In genomic region chr5:142611154-142611553, GRCh38 we compare ENCODE assay signal across 9 cellular contexts.
DNase-seq lines count a peak whose midpoint lies in the region; ATAC-seq, FAIRE-seq and TF ChIP-seq lines count a peak whose summit lies in the region.
"Had no signal": no experiment of that assay in that cellular context is flagged by ENCODE, and none has a peak within 500 bp of the region (broad histone marks: within the 10 kb centered on the region; RNA-seq: fewer than 3 reads in every experiment).

No MANE protein-coding gene starts in this region.

- no peak overlapping the region for H3K4me2 ChIP-seq in KMS-11

- ATAC-seq in GM21381 (IDR thresholded peaks at IDR 0.05; ENCODE audit: unreplicated experiment) (peak; percentile 88), GM18505 (IDR thresholded peaks at IDR 0.05; ENCODE audit: unreplicated experiment) (no peak)

- H3K27ac Mint-ChIP-seq in glutamatergic neuron (ENCODE audit: unreplicated experiment) (no peak overlapping the region), progenitor cell of endocrine pancreas (no peak overlapping the region)
- H3K27ac Mint-ChIP-seq: activated naive CD8-positive, alpha-beta T cell had no signal

- H3K27ac ChIP-seq in KMS-11 = no peak overlapping the region

- H3K9me3 Mint-ChIP-seq in glutamatergic neuron (ENCODE audit: unreplicated experiment) (no peaks in the 10 kb centered on the region), progenitor cell of endocrine pancreas (ENCODE audit: low read depth) (no peaks in the 10 kb centered on the region)

- no peaks in the 10 kb centered on the region for H3K27me3 Mint-ChIP-seq in glutamatergic neuron (ENCODE audit: unreplicated experiment)
- peaks cover 13% of the 10 kb centered on the region for H3K27me3 Mint-ChIP-seq in progenitor cell of endocrine pancreas

- H3K27me3 ChIP-seq in KMS-11 (ENCODE audit: insufficient read depth, low read depth) = no peaks in the 10 kb centered on the region

- DNase-seq in D721Med (ENCODE audit: insufficient read length, low spot score) (no peak), SK-N-DZ (ENCODE audit: low spot score) (peak; percentile 43), glutamatergic neuron (peak; percentile 85), progenitor cell of endocrine pancreas (ENCODE audit: low spot score, unreplicated experiment) (peak; percentile 51)
- peak; percentile 78 for DNase-seq in activated naive CD4-positive, alpha-beta T cell treated with Interleukin-2 at 50 U/mL for 16 hours

- no peaks in the 10 kb centered on the region for H3K4me1 ChIP-seq in KMS-11 (ENCODE audit: low read depth, poor library complexity, severe bottlenecking)

- no peak overlapping the region for H2AFZ ChIP-seq in KMS-11 (ENCODE audit: low read depth)

- no peak overlapping the region for H3K4me3 ChIP-seq in KMS-11 (IDR thresholded peaks at IDR 0.05; ENCODE audit: insufficient read depth, low read depth, low read length)

- TF ChIP-seq CTCF in D721Med (IDR thresholded peaks at IDR 0.05; ENCODE audit: insufficient read depth, missing control alignments) (peak; percentile 89), KMS-11 (conservative IDR thresholded peaks at IDR 0.05; ENCODE audit: low read depth, low read length) (peak; percentile 53), glutamatergic neuron (IDR thresholded peaks at IDR 0.05; ENCODE audit: partially characterized antibody, unreplicated experiment) (peak; percentile 87), progenitor cell of endocrine pancreas (IDR thresholded peaks at IDR 0.05; ENCODE audit: unreplicated experiment) (peak; percentile 85)

- H3K36me3 Mint-ChIP-seq in glutamatergic neuron (ENCODE audit: unreplicated experiment) (no peaks in the 10 kb centered on the region), progenitor cell of endocrine pancreas (ENCODE audit: insufficient read depth) (no peaks in the 10 kb centered on the region)
- H3K36me3 Mint-ChIP-seq: activated naive CD8-positive, alpha-beta T cell had no signal

- no peaks in the 10 kb centered on the region for H3K79me2 ChIP-seq in KMS-11 (ENCODE audit: insufficient read depth, low read depth)

- no peak for TF ChIP-seq POLR2A in GM18505 (IDR thresholded peaks at IDR 0.05; ENCODE audit: borderline replicate concordance, extremely low read depth, insufficient read depth, insufficient read length)

- H3K36me3 ChIP-seq in KMS-11 (ENCODE audit: insufficient read depth) = no peaks in the 10 kb centered on the region

- no peak overlapping the region for H3K4me3 Mint-ChIP-seq in glutamatergic neuron (ENCODE audit: unreplicated experiment)
- no peak overlapping the region for H3K4me3 Mint-ChIP-seq in progenitor cell of endocrine pancreas (ENCODE audit: low read depth)
- H3K4me3 Mint-ChIP-seq: activated naive CD8-positive, alpha-beta T cell had no signal

- H3K9ac ChIP-seq in KMS-11 = no peak overlapping the region

- no peaks in the 10 kb centered on the region for H4K20me1 ChIP-seq in KMS-11 (ENCODE audit: insufficient read depth)

- peaks cover 7% of the 10 kb centered on the region for H3K4me1 Mint-ChIP-seq in glutamatergic neuron (ENCODE audit: low read depth, unreplicated experiment)
- H3K4me1 Mint-ChIP-seq in progenitor cell of endocrine pancreas (ENCODE audit: low read depth) = peaks cover 7% of the 10 kb centered on the region

- FAIRE-seq in D721Med (lab: Jason Lieb, UNC) = no peak
